Comparison of ENCODE assay signal across 1 cellular context in genomic region chr1:182392045-182393028, GRCh38.
A peak's percentile ranks its signal among the peaks of the same experiment; 100 is the strongest.
TF ChIP-seq lines count a peak whose summit lies in the region.

No MANE protein-coding gene starts in this region.

TF ChIP-seq in HepG2, 621 proteins besides CTCF, POLR2A, EP300 and RAD21 (continued from another document and continues in another):
- TF ChIP-seq ZNF800 (CRISPR knock-in tag; IDR thresholded peaks at IDR 0.05) (no peak), ZNF629 (CRISPR knock-in tag; conservative IDR thresholded peaks at IDR 0.05) (peak; percentile 64), MED1 (CRISPR knock-in tag; IDR thresholded peaks at IDR 0.05) (no peak), ZKSCAN1 (IDR thresholded peaks at IDR 0.05; ENCODE audit: low read length) (no peak), SAP130 (CRISPR knock-in tag; IDR thresholded peaks at IDR 0.05; ENCODE audit: low read depth) (no peak), HNF4G (IDR thresholded peaks at IDR 0.05; ENCODE audit: borderline replicate concordance, low read depth, low read length) (no peak), HNF4G (CRISPR knock-in tag; IDR thresholded peaks at IDR 0.05; ENCODE audit: borderline replicate concordance, low read depth) (no peak), SIN3B (IDR thresholded peaks at IDR 0.05; ENCODE audit: low read length) (no peak), CAMTA2 (CRISPR knock-in tag; IDR thresholded peaks at IDR 0.05; ENCODE audit: borderline replicate concordance) (no peak), CEBPB (IDR thresholded peaks at IDR 0.05; ENCODE audit: borderline replicate concordance, low read depth, low read length) (no peak), HOMEZ (CRISPR knock-in tag; IDR thresholded peaks at IDR 0.05; ENCODE audit: low read depth) (no peak; the same call in 1 of the 2 replicates), FOXK1 (CRISPR knock-in tag; IDR thresholded peaks at IDR 0.05; ENCODE audit: borderline replicate concordance, low read depth) (no peak), CREBL2 (CRISPR knock-in tag; IDR thresholded peaks at IDR 0.05; ENCODE audit: borderline replicate concordance) (no peak), HDAC6 (IDR thresholded peaks at IDR 0.05; ENCODE audit: low read depth, low read length) (no peak), ZNF235 (CRISPR knock-in tag; IDR thresholded peaks at IDR 0.05; ENCODE audit: borderline replicate concordance) (no peak), TBX3 (IDR thresholded peaks at IDR 0.05; ENCODE audit: borderline replicate concordance) (no peak), ARNT2 (CRISPR knock-in tag; IDR thresholded peaks at IDR 0.05; ENCODE audit: low read depth) (no peak), ZC3H4 (CRISPR knock-in tag; IDR thresholded peaks at IDR 0.05; ENCODE audit: borderline replicate concordance) (no peak), XRCC5 (optimal IDR thresholded peaks at IDR 0.05; ENCODE audit: low read length) (no peak), TERF1 (CRISPR knock-in tag; IDR thresholded peaks at IDR 0.05) (no peak), NFE2L1 (CRISPR knock-in tag; IDR thresholded peaks at IDR 0.05; ENCODE audit: borderline replicate concordance) (no peak), ZMYM4 (CRISPR knock-in tag; IDR thresholded peaks at IDR 0.05) (no peak), NR3C1 (CRISPR knock-in tag; IDR thresholded peaks at IDR 0.05) (no peak), ZNF619 (CRISPR knock-in tag; IDR thresholded peaks at IDR 0.05) (no peak), LCORL (IDR thresholded peaks at IDR 0.05) (0 out of 2 replicates have a peak, but pooled peaks have one; percentile 39), LCORL (CRISPR knock-in tag; IDR thresholded peaks at IDR 0.05) (no peak; the same call in 1 of the 2 replicates), MXI1 (IDR thresholded peaks at IDR 0.05; ENCODE audit: borderline replicate concordance, low read depth, low read length) (no peak), PREB (CRISPR knock-in tag; IDR thresholded peaks at IDR 0.05) (0 out of 2 replicates have a peak, but pooled peaks have one; percentile 26), ZNF260 (CRISPR knock-in tag; IDR thresholded peaks at IDR 0.05; ENCODE audit: borderline replicate concordance, low read depth) (no peak), ATF7-NPFF (CRISPR knock-in tag; IDR thresholded peaks at IDR 0.05; ENCODE audit: low read depth) (no peak), ZNF639 (CRISPR knock-in tag; conservative IDR thresholded peaks at IDR 0.05) (no peak), SNAPC2 (CRISPR knock-in tag; IDR thresholded peaks at IDR 0.05) (no peak), ZBTB46 (CRISPR knock-in tag; IDR thresholded peaks at IDR 0.05; ENCODE audit: borderline replicate concordance) (no peak), ZNF225 (CRISPR knock-in tag; IDR thresholded peaks at IDR 0.05) (no peak), ZNF343 (CRISPR knock-in tag; IDR thresholded peaks at IDR 0.05) (no peak), GABPB1 (CRISPR knock-in tag; IDR thresholded peaks at IDR 0.05) (0 out of 2 replicates have a peak, but pooled peaks have one; percentile 8), SP2 (CRISPR knock-in tag; IDR thresholded peaks at IDR 0.05) (no peak), RARA (CRISPR knock-in tag; IDR thresholded peaks at IDR 0.05) (no peak), GTF2F1 (IDR thresholded peaks at IDR 0.05; ENCODE audit: low read length) (no peak)
- TF ChIP-seq, protein P1, sequence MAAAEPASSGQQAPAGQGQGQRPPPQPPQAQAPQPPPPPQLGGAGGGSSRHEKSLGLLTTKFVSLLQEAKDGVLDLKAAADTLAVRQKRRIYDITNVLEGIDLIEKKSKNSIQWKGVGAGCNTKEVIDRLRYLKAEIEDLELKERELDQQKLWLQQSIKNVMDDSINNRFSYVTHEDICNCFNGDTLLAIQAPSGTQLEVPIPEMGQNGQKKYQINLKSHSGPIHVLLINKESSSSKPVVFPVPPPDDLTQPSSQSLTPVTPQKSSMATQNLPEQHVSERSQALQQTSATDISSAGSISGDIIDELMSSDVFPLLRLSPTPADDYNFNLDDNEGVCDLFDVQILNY (CRISPR knock-in tag; conservative IDR thresholded peaks at IDR 0.05) = no peak
- TF ChIP-seq, protein P2, sequence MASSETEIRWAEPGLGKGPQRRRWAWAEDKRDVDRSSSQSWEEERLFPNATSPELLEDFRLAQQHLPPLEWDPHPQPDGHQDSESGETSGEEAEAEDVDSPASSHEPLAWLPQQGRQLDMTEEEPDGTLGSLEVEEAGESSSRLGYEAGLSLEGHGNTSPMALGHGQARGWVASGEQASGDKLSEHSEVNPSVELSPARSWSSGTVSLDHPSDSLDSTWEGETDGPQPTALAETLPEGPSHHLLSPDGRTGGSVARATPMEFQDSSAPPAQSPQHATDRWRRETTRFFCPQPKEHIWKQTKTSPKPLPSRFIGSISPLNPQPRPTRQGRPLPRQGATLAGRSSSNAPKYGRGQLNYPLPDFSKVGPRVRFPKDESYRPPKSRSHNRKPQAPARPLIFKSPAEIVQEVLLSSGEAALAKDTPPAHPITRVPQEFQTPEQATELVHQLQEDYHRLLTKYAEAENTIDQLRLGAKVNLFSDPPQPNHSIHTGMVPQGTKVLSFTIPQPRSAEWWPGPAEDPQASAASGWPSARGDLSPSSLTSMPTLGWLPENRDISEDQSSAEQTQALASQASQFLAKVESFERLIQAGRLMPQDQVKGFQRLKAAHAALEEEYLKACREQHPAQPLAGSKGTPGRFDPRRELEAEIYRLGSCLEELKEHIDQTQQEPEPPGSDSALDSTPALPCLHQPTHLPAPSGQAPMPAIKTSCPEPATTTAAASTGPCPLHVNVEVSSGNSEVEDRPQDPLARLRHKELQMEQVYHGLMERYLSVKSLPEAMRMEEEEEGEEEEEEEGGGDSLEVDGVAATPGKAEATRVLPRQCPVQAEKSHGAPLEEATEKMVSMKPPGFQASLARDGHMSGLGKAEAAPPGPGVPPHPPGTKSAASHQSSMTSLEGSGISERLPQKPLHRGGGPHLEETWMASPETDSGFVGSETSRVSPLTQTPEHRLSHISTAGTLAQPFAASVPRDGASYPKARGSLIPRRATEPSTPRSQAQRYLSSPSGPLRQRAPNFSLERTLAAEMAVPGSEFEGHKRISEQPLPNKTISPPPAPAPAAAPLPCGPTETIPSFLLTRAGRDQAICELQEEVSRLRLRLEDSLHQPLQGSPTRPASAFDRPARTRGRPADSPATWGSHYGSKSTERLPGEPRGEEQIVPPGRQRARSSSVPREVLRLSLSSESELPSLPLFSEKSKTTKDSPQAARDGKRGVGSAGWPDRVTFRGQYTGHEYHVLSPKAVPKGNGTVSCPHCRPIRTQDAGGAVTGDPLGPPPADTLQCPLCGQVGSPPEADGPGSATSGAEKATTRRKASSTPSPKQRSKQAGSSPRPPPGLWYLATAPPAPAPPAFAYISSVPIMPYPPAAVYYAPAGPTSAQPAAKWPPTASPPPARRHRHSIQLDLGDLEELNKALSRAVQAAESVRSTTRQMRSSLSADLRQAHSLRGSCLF (CRISPR knock-in tag; IDR thresholded peaks at IDR 0.05; ENCODE audit: borderline replicate concordance) = no peak
- TF ChIP-seq, protein P3, sequence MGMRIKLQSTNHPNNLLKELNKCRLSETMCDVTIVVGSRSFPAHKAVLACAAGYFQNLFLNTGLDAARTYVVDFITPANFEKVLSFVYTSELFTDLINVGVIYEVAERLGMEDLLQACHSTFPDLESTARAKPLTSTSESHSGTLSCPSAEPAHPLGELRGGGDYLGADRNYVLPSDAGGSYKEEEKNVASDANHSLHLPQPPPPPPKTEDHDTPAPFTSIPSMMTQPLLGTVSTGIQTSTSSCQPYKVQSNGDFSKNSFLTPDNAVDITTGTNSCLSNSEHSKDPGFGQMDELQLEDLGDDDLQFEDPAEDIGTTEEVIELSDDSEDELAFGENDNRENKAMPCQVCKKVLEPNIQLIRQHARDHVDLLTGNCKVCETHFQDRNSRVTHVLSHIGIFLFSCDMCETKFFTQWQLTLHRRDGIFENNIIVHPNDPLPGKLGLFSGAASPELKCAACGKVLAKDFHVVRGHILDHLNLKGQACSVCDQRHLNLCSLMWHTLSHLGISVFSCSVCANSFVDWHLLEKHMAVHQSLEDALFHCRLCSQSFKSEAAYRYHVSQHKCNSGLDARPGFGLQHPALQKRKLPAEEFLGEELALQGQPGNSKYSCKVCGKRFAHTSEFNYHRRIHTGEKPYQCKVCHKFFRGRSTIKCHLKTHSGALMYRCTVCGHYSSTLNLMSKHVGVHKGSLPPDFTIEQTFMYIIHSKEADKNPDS (CRISPR knock-in tag; IDR thresholded peaks at IDR 0.05) = no peak
